1 cellular context compared by ENCODE assay signal in the genomic region with DNA sequence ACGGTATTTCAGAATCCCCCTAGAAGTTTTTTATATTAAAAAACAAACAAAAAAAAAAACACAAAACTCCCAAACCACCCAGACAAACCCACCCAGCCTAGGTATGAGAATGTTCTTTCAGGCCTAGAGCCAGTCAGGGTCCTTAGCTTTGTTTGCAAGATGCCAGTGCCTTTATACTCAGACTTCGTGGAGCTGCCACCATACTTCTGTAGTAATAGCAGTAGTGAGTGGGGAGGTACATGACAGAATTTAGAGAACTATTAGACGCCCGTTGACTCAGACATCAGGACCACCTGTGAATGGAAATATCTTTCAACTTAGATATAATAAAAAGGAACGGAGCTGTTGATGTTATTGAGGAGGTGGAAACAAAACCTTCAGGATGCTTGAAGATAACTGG.
TF ChIP-seq lines count a peak whose summit lies in the region.

No MANE protein-coding gene starts in this region.

TF ChIP-seq in IMR-90, 13 proteins besides CTCF, POLR2A, EP300 and RAD21:
- TF ChIP-seq USF2 (IDR thresholded peaks at IDR 0.05; ENCODE audit: low read depth, low read length) (no peak), MAZ (IDR thresholded peaks at IDR 0.05; ENCODE audit: borderline replicate concordance, low read depth, low read length) (no peak), FOS (IDR thresholded peaks at IDR 0.05; ENCODE audit: low read depth, low read length) (no peak), SMC3 (IDR thresholded peaks at IDR 0.05; ENCODE audit: low read depth, low read length) (no peak), NFE2L2 (IDR thresholded peaks at IDR 0.05; ENCODE audit: low read depth, low read length) (no peak)
